ENCODE assay signal across 14 cellular contexts in genomic region chr2:227376911-227377396, GRCh38. TPM values are rescaled to one million over a fixed set of nuclear protein-coding genes. Genes with fewer than 3 reads are reported as not detected.
DNase-seq lines count a peak whose midpoint lies in the region; ATAC-seq, FAIRE-seq and TF ChIP-seq lines count a peak whose summit lies in the region.
"Had no signal": no experiment of that assay in that cellular context is flagged by ENCODE, and none has a peak within 500 bp of the region (broad histone marks: within the 10 kb centered on the region; RNA-seq: fewer than 3 reads in every experiment).

No MANE protein-coding gene starts in this region.

- no peaks in the 10 kb centered on the region for H4K20me1 ChIP-seq in GM23338 (replicated peaks; ENCODE audit: insufficient read depth)

- 0 out of 2 replicates have a peak overlapping the region, but pooled peaks have one; percentile 6 for H3K4me2 ChIP-seq in GM23338

- TF ChIP-seq CTCF in A673 (conservative IDR thresholded peaks at IDR 0.05; ENCODE audit: low read depth, low read length): no peak
- TF ChIP-seq CTCF in GM23338 (conservative IDR thresholded peaks at IDR 0.05; ENCODE audit: low read depth in 2 of 2): no peak
- no peak for TF ChIP-seq CTCF in suprapubic skin (IDR thresholded peaks at IDR 0.05)
- no peak for TF ChIP-seq CTCF in pancreas (IDR thresholded peaks at IDR 0.05)

- H3K4me3 Mint-ChIP-seq in GM23338: no peak overlapping the region

- no peaks in the 10 kb centered on the region for H3K79me2 ChIP-seq in GM23338 (replicated peaks; ENCODE audit: insufficient read depth)

- no peaks in the 10 kb centered on the region for H3K36me3 Mint-ChIP-seq in GM23338 (ENCODE audit: low read depth)

- BruUV-seq in A673 (replicated peaks; lab: Mats Ljungman, UMichigan): no TSS peak

- 65% methylated on average over 6 of the region's 6 CpGs for WGBS in suprapubic skin
- WGBS in pancreas, 2 donors: 63 to 69% methylated on average over 6 of the region's 6 CpGs

- no peak for TF ChIP-seq EP300 in suprapubic skin (IDR thresholded peaks at IDR 0.05)

- FAIRE-seq in pancreas (lab: Jason Lieb, UNC): no peak
- FAIRE-seq: endometrium had no signal

- peak; percentile 40 for ATAC-seq in GM23338
- ATAC-seq in pancreas: no peak

- peak overlapping the region; percentile 78; the same call in 1 of the 2 replicates for H2AFZ ChIP-seq in GM23338

- no peaks in the 10 kb centered on the region for H3K36me3 ChIP-seq in A673 (ENCODE audit: insufficient read depth, low read length, poor library complexity, severe bottlenecking)
- no peaks in the 10 kb centered on the region for H3K36me3 ChIP-seq in GM23338 (ENCODE audit: insufficient read depth)
- H3K36me3 ChIP-seq in suprapubic skin: no peaks in the 10 kb centered on the region
- H3K36me3 ChIP-seq in pancreas: no peaks in the 10 kb centered on the region
- H3K36me3 ChIP-seq: brain microvascular endothelial cell had no signal

- no peaks in the 10 kb centered on the region for H3K9me3 ChIP-seq in A673 (ENCODE audit: low read depth, low read length, poor library complexity, severe bottlenecking)
- no peaks in the 10 kb centered on the region for H3K9me3 ChIP-seq in suprapubic skin
- no peaks in the 10 kb centered on the region for H3K9me3 ChIP-seq in pancreas

- no peaks in the 10 kb centered on the region for H3K9me3 Mint-ChIP-seq in GM23338

- H3K4me1 Mint-ChIP-seq in GM23338: peaks cover 16% of the 10 kb centered on the region

- H3K27ac ChIP-seq in A673 (ENCODE audit: low read depth, low read length, poor library complexity, severe bottlenecking) (peak overlapping the region; percentile 75), GM23338 (ENCODE audit: low read depth) (no peak overlapping the region), suprapubic skin (no peak overlapping the region), pancreas (no peak overlapping the region)
- H3K27ac ChIP-seq: brain microvascular endothelial cell had no signal

- CTCF ChIA-PET in A673 (lab: Charles Lee): interaction anchor here (0.7 kb wide), 1 partner anchor 29 kb away, joined by 3 read pairs; no protein-coding TSS in a partner anchor

- POLR2A ChIA-PET in A673 (lab: Charles Lee; ENCODE audit: low non-redundant PET): no interaction called here

- no peaks in the 10 kb centered on the region for H3K9me2 ChIP-seq in GM23338 (ENCODE audit: insufficient read depth)

- H3F3A ChIP-seq in GM23338 (replicated peaks; ENCODE audit: low read depth): no peaks in the 10 kb centered on the region

- H3K27ac Mint-ChIP-seq in GM23338: no peak overlapping the region

- intact Hi-C loops in A673 (cut with micrococcal nuclease; ENCODE audit: unreplicated experiment): loop anchor here (1.0 kb wide), 1 partner anchor 15 kb away; no protein-coding TSS in a partner anchor
- intact Hi-C loops in pancreas (cut with DNase I): no loop called here

- H3K27me3 Mint-ChIP-seq in GM23338 (ENCODE audit: insufficient read depth, low read depth, poor library complexity): no peaks in the 10 kb centered on the region

- H3K4me1 ChIP-seq in A673 (ENCODE audit: insufficient read depth, low read length, poor library complexity, severe bottlenecking): peaks cover 52% of the 10 kb centered on the region
- peaks cover 9% of the 10 kb centered on the region for H3K4me1 ChIP-seq in GM23338 (ENCODE audit: insufficient read depth)
- H3K4me1 ChIP-seq in suprapubic skin: no peaks in the 10 kb centered on the region
- no peaks in the 10 kb centered on the region for H3K4me1 ChIP-seq in pancreas

- H3K4me3 ChIP-seq in A673 (ENCODE audit: low read depth, low read length, poor library complexity, severe bottlenecking) (no peak overlapping the region), GM23338 (no peak overlapping the region), suprapubic skin (no peak overlapping the region), pancreas (no peak overlapping the region)

- no peak for TF ChIP-seq POLR2A in suprapubic skin (IDR thresholded peaks at IDR 0.05)

- peak; percentile 83 for DNase-seq in A673 (ENCODE audit: low spot score)
- peak; percentile 17 for DNase-seq in GM23338 (ENCODE audit: low spot score)
- peak; percentile 51 for DNase-seq in OCI-M1 (lab: John Stamatoyannopoulos, UW)
- DNase-seq in fibroblast of gingiva (ENCODE audit: low read depth): peak; percentile 45
- DNase-seq in suprapubic skin (ENCODE audit: low spot score in 2 of 2): no peak
- DNase-seq in epidermal melanocyte (ENCODE audit: insufficient read length, low spot score): no peak
- DNase-seq in dedifferentiated amniotic fluid mesenchymal stem cell (ENCODE audit: extremely low spot score): no peak
- DNase-seq in pancreas: no peak
- DNase-seq: brain microvascular endothelial cell, SW 1271 had no signal

- no peaks in the 10 kb centered on the region for H3K27me3 ChIP-seq in A673 (replicated peaks; ENCODE audit: insufficient read depth, low read depth, low read length, poor library complexity)
- H3K27me3 ChIP-seq in GM23338 (ENCODE audit: insufficient read depth): no peaks in the 10 kb centered on the region
- H3K27me3 ChIP-seq in suprapubic skin: no peaks in the 10 kb centered on the region
- H3K27me3 ChIP-seq in pancreas: no peaks in the 10 kb centered on the region
- H3K27me3 ChIP-seq: brain microvascular endothelial cell had no signal

TF ChIP-seq in GM23338, 12 proteins besides CTCF, POLR2A, EP300 and RAD21 (continues in another document):
- no peak for TF ChIP-seq EZH2 (IDR thresholded peaks at IDR 0.05; ENCODE audit: low read depth, unreplicated experiment)

RNA-seq across cellular contexts. Expression of gene TM4SF20, which starts 2.2 kb away (rescaled TPM):
- total RNA-seq in A673 (2021) (not detected in 2 replicates), suprapubic skin (under 1 TPM in 1 of 4 donors, not detected in 3; 0.42 TPM), pancreas (not detected)
- total RNA-seq in GM23338 (2014; rRNA removed; shearing (Covaris generic)): not detected in 2 replicates
- polyA plus RNA-seq in GM23338 (2016; fragmentation: Nextera tagmentation; extraction: Ambion mirVana) (0.12 TPM in 1 of 2 replicates, not detected in the other), pancreas (not detected)
- total RNA-seq: M059J, mononuclear cell had no signal

RNA-seq across cellular contexts. Expression of gene SCYGR1, which starts 10.8 kb away (rescaled TPM):
- total RNA-seq in A673 (2021): not detected in 2 replicates
- not detected in 2 replicates for total RNA-seq in GM23338 (2014; rRNA removed; shearing (Covaris generic))
- polyA plus RNA-seq in GM23338 (2016; fragmentation: Nextera tagmentation; extraction: Ambion mirVana): not detected in 2 replicates
- total RNA-seq in suprapubic skin: not detected
- total RNA-seq in pancreas: not detected
- not detected for polyA plus RNA-seq in pancreas
- total RNA-seq: M059J, mononuclear cell had no signal
- polyA plus RNA-seq: BJ had no signal

RNA-seq across cellular contexts. Expression of gene MFF, which starts 51.9 kb away (rescaled TPM):
- total RNA-seq in A673 (2021) (113 and 116 TPM in 2 replicates), suprapubic skin (100 to 1,000 TPM in 2 of 4 donors, 10 to 100 TPM in 2; 89.8 to 157 (median 103) TPM), pancreas (10 to 100 TPM; 29.8 to 47.9 (median 38.0) TPM)
- 107 and 112 TPM in 2 replicates for total RNA-seq in GM23338 (2014; rRNA removed; shearing (Covaris generic))
- polyA plus RNA-seq in GM23338 (2016; fragmentation: Nextera tagmentation; extraction: Ambion mirVana) (152 and 161 TPM in 2 replicates), pancreas (10 to 100 TPM; 46.1 to 71.7 TPM)

Comparison
In these comparisons a context has a peak if more than half of its experiments do, and no peak if none do; other contexts are left out.
1. DNase-seq: peak in A673 (single experiment), GM23338 (single experiment), OCI-M1 (single experiment) and fibroblast of gingiva (single experiment); none in suprapubic skin (0 of 2), epidermal melanocyte (single experiment), dedifferentiated amniotic fluid mesenchymal stem cell (single experiment) and pancreas (0 of 6).